10 cellular contexts compared by ENCODE assay signal in genomic region chr6:165864218-165864617, GRCh38.
"Had no signal": no experiment of that assay in that cellular context is flagged by ENCODE, and none has a peak within 500 bp of the region (broad histone marks: within the 10 kb centered on the region; RNA-seq: fewer than 3 reads in every experiment).

No MANE protein-coding gene starts in this region.

- DNase-seq: H7, HFFc6, KBM-7 had no signal

- H3K27ac ChIP-seq: HL-60 had no signal

- FAIRE-seq: H1, HepG2 had no signal

- H3K36me3 ChIP-seq: HAP-1 had no signal

- H3K27ac Mint-ChIP-seq: GM23338, HFFc6 had no signal

- H3K4me1 Mint-ChIP-seq: IgD-negative memory B cell had no signal

- H3K4me1 ChIP-seq: HAP-1 had no signal

- H3K4me3 ChIP-seq: GM23338, HAP-1 had no signal

- H3K36me3 Mint-ChIP-seq: IgD-negative memory B cell had no signal

- H3K4me3 Mint-ChIP-seq: GM23338, HFFc6, IgD-negative memory B cell had no signal

- H3K9me3 ChIP-seq: HAP-1 had no signal

- ATAC-seq: GM23338, HCT116, HepG2 had no signal
